23 cellular contexts compared by ENCODE assay signal in the genomic region with DNA sequence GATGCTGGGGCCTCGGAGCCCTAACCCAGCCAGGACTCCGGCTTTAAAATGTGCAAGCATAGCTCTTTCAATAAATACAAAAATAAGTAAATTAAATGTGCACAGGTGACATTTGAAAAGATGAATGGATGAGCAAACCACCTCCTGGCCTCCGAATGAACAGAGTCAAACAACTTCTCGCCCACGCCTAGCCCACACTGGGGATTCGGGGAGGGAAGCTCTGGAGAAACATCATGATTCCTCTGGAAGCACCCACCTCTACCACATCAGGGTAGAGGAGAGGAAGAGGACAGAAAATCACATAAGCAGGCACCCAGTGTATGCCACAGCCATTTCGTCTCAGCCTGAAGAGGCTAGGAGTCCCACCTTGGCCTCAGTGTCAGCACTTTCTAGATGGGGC.
DNase-seq lines count a peak whose midpoint lies in the region; ATAC-seq and TF ChIP-seq lines count a peak whose summit lies in the region.
"Had no signal": no experiment of that assay in that cellular context is flagged by ENCODE, and none has a peak within 500 bp of the region (broad histone marks: within the 10 kb centered on the region; RNA-seq: fewer than 3 reads in every experiment).

No MANE protein-coding gene starts in this region.

- H2BK15ac ChIP-seq in mesendoderm (replicated peaks; ENCODE audit: low read depth) = no peak overlapping the region

- no peak overlapping the region for H3K4me2 ChIP-seq in mesendoderm (ENCODE audit: low read length)
- peak overlapping the region; percentile 22 for H3K4me2 ChIP-seq in neural progenitor cell
- H3K4me2 ChIP-seq: A549; BLaER1 treated with 17β-estradiol and CSF1 and Interleukin-3, amounts not matched to agents 10 nM and 100 nM; GM23338 had no signal

- no peak overlapping the region for H3K4me3 Mint-ChIP-seq in T-helper 17 cell
- no peak overlapping the region for H3K4me3 Mint-ChIP-seq in neural progenitor cell
- H3K4me3 Mint-ChIP-seq: CD14-positive monocyte; CD4-positive, alpha-beta T cell; CD8-positive, alpha-beta memory T cell; GM23338 had no signal

- no peaks in the 10 kb centered on the region for H3K36me3 Mint-ChIP-seq in T-helper 17 cell (ENCODE audit: low read depth)
- H3K36me3 Mint-ChIP-seq in neural progenitor cell = no peaks in the 10 kb centered on the region
- H3K36me3 Mint-ChIP-seq: CD14-positive monocyte; CD8-positive, alpha-beta memory T cell had no signal

- no peaks in the 10 kb centered on the region for H3K9me3 Mint-ChIP-seq in neural progenitor cell
- H3K9me3 Mint-ChIP-seq: CD4-positive, alpha-beta T cell; CD8-positive, alpha-beta memory T cell; GM23338 had no signal

- H3K27me3 Mint-ChIP-seq in T-helper 17 cell (no peaks in the 10 kb centered on the region), neural progenitor cell (ENCODE audit: insufficient read depth, low read depth) (peaks cover 5% of the 10 kb centered on the region)
- H3K27me3 Mint-ChIP-seq: CD4-positive, alpha-beta T cell; CD8-positive, alpha-beta memory T cell had no signal

- peaks cover 18% of the 10 kb centered on the region for H3K4me1 ChIP-seq in mesendoderm (ENCODE audit: control insufficient read depth, low read depth, low read length)
- H3K4me1 ChIP-seq in neural progenitor cell = peaks cover 79% of the 10 kb centered on the region
- H3K4me1 ChIP-seq in effector memory CD4-positive, alpha-beta T cell (ENCODE audit: control insufficient read depth, insufficient read depth, low read length, poor library complexity, severe bottlenecking) = no peaks in the 10 kb centered on the region
- H3K4me1 ChIP-seq: A549, HAP-1 had no signal

- no peak overlapping the region for H2AFZ ChIP-seq in neural progenitor cell (replicated peaks)
- H2AFZ ChIP-seq: GM23338 had no signal

- H3K79me2 ChIP-seq in mesendoderm (ENCODE audit: control insufficient read depth, insufficient read depth, low read length) (no peaks in the 10 kb centered on the region), neural progenitor cell (ENCODE audit: low read depth) (peaks cover 33% of the 10 kb centered on the region)

- H3K4me3 ChIP-seq in mesendoderm (ENCODE audit: low read length) (no peak overlapping the region), neural progenitor cell (no peak overlapping the region)
- no peak overlapping the region for H3K4me3 ChIP-seq in effector memory CD4-positive, alpha-beta T cell (ENCODE audit: insufficient read depth, low read depth, low read length, poor library complexity, severe bottlenecking)
- H3K4me3 ChIP-seq: A549; BLaER1 treated with 17β-estradiol and CSF1 and Interleukin-3, amounts not matched to agents 10 nM and 100 nM; GM12878; GM23338; HAP-1 had no signal

- H3F3A ChIP-seq in neural progenitor cell (ENCODE audit: low read depth) = peaks cover 25% of the 10 kb centered on the region

- H3K9me3 ChIP-seq in T-helper 17 cell (ENCODE audit: control insufficient read depth, low read length, poor library complexity, severe bottlenecking) (no peaks in the 10 kb centered on the region), neural progenitor cell (ENCODE audit: low read depth) (no peaks in the 10 kb centered on the region)
- no peaks in the 10 kb centered on the region for H3K9me3 ChIP-seq in effector memory CD4-positive, alpha-beta T cell (ENCODE audit: control insufficient read depth, low read length)
- H3K9me3 ChIP-seq: A549; BE2C; BLaER1 treated with 17β-estradiol and CSF1 and Interleukin-3, amounts not matched to agents 10 nM and 100 nM; HAP-1 had no signal

- H3K36me3 ChIP-seq in mesendoderm (ENCODE audit: control insufficient read depth, insufficient read depth, low read length) (no peaks in the 10 kb centered on the region), neural progenitor cell (no peaks in the 10 kb centered on the region)
- no peaks in the 10 kb centered on the region for H3K36me3 ChIP-seq in effector memory CD4-positive, alpha-beta T cell (ENCODE audit: control insufficient read depth, insufficient read depth, low read length)
- H3K36me3 ChIP-seq: BE2C; BLaER1 treated with 17β-estradiol and CSF1 and Interleukin-3, amounts not matched to agents 10 nM and 100 nM; HAP-1 had no signal

- no peak overlapping the region for H3K18ac ChIP-seq in mesendoderm (ENCODE audit: low read length)

- no peak overlapping the region for H4K5ac ChIP-seq in mesendoderm (ENCODE audit: low read length)

- no peaks in the 10 kb centered on the region for H3K79me1 ChIP-seq in mesendoderm (ENCODE audit: low read length)

- H3K4ac ChIP-seq in mesendoderm (ENCODE audit: low read depth, low read length) = no peak overlapping the region

- H3K56ac ChIP-seq in mesendoderm (ENCODE audit: low read length) = peak overlapping the region; percentile 40

- H4K20me1 ChIP-seq in neural progenitor cell (ENCODE audit: low read depth) = peaks cover 100% of the 10 kb centered on the region

- H3K9ac ChIP-seq in mesendoderm (ENCODE audit: low read length) (no peak overlapping the region), neural progenitor cell (no peak overlapping the region)
- H3K9ac ChIP-seq: BLaER1 treated with 17β-estradiol and CSF1 and Interleukin-3, amounts not matched to agents 10 nM and 100 nM had no signal

- H2BK120ac ChIP-seq in mesendoderm (ENCODE audit: low read depth, low read length) = no peak overlapping the region

- TF ChIP-seq CTCF in neural progenitor cell (IDR thresholded peaks at IDR 0.05) = no peak

- no peaks in the 10 kb centered on the region for H3K27me3 ChIP-seq in mesendoderm (ENCODE audit: insufficient read depth, low read length, poor library complexity)
- no peaks in the 10 kb centered on the region for H3K27me3 ChIP-seq in neural progenitor cell
- no peaks in the 10 kb centered on the region for H3K27me3 ChIP-seq in effector memory CD4-positive, alpha-beta T cell (replicated peaks; ENCODE audit: control insufficient read depth, insufficient read depth, low read length, poor library complexity, severe bottlenecking)
- H3K27me3 ChIP-seq: BLaER1 treated with 17β-estradiol and CSF1 and Interleukin-3, amounts not matched to agents 10 nM and 100 nM had no signal

- H2BK5ac ChIP-seq in mesendoderm (ENCODE audit: low read length) = no peak overlapping the region

- H3K27ac ChIP-seq in mesendoderm (ENCODE audit: low read depth, low read length) (no peak overlapping the region), neural progenitor cell (no peak overlapping the region)
- H3K27ac ChIP-seq in effector memory CD4-positive, alpha-beta T cell (ENCODE audit: insufficient read depth, low read length, poor library complexity, severe bottlenecking) = no peak overlapping the region
- H3K27ac ChIP-seq: A549; BLaER1 treated with 17β-estradiol and CSF1 and Interleukin-3, amounts not matched to agents 10 nM and 100 nM had no signal

- no peak for DNase-seq in T-helper 17 cell
- no peak for DNase-seq in mesendoderm
- no peak for DNase-seq in neural progenitor cell (ENCODE audit: low spot score)
- no peak for DNase-seq in stimulated activated CD8-positive, alpha-beta memory T cell treated with anti-CD3 and anti-CD28 coated beads, Interleukin-4, amount 100 ng/mL, for 48 hours
- no peak for DNase-seq in effector memory CD4-positive, alpha-beta T cell
- no peak for DNase-seq in NCI-H82 treated with DMSO at 0.1 percent for 48 hours (lab: John Stamatoyannopoulos, UW; ENCODE audit: unreplicated experiment)
- DNase-seq: 8988T; ACHN; AML-193; BE2C; CD4-positive, alpha-beta T cell; CD8-positive, alpha-beta memory T cell; DMS 273 treated with DMSO at 0.1 percent for 48 hours; DMS79; EL; GDM1 had no signal

- WGBS in mesendoderm (ENCODE audit: extremely low coverage, insufficient coverage, low lambda C conversion rate) = no CpG with 5 or more reads among the region's 7 CpGs

- peaks cover 4% of the 10 kb centered on the region for H3K4me1 Mint-ChIP-seq in T-helper 17 cell
- H3K4me1 Mint-ChIP-seq in neural progenitor cell = peaks cover 80% of the 10 kb centered on the region
- H3K4me1 Mint-ChIP-seq: CD14-positive monocyte; CD8-positive, alpha-beta memory T cell had no signal

- no peak overlapping the region for H3K23ac ChIP-seq in mesendoderm (ENCODE audit: low read length)

- H3K27ac Mint-ChIP-seq in T-helper 17 cell = peak overlapping the region; percentile 6
- no peak overlapping the region for H3K27ac Mint-ChIP-seq in neural progenitor cell
- H3K27ac Mint-ChIP-seq: CD14-positive monocyte; CD4-positive, alpha-beta T cell; CD8-positive, alpha-beta memory T cell; GM23338 had no signal

- H2AK5ac ChIP-seq in mesendoderm (ENCODE audit: low read length) = peak overlapping the region; percentile 17

- ATAC-seq in T-helper 17 cell = no peak
- ATAC-seq in GM19324 (IDR thresholded peaks at IDR 0.05; ENCODE audit: low FRiP score, unreplicated experiment) = no peak
- ATAC-seq: A549, GM12878, GM23338 had no signal

- H4K8ac ChIP-seq in mesendoderm (ENCODE audit: low read depth, low read length) = no peak overlapping the region
